In the genomic region with DNA sequence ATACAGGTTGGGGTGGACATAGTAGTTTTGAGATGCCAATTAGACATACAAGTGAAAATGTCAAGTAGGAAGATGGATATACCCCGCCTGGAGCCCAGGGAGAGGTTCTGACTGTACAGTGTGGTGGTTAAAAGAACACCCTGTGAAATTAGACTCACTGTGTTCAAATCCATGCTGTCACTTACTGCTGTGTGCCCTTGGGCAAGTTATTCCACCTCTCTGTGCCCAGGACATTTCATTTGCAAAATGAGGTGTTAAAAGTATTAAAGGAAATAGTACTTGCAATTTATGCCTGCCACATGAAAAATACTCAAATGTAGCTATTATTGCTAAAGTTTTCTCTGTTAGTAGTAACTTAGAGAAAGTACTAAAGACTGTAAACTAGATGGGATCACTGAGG, we compare ENCODE assay signal across 21 cellular contexts.
"Had no signal": no experiment of that assay in that cellular context is flagged by ENCODE, and none has a peak within 500 bp of the region (broad histone marks: within the 10 kb centered on the region; RNA-seq: fewer than 3 reads in every experiment).

No MANE protein-coding gene starts in this region.

- H3K4me3 Mint-ChIP-seq: activated B cell treated with CpG ODN at 0.5 μM for 24 hours; activated CD4-positive, alpha-beta memory T cell treated with anti-CD3 and anti-CD28 coated beads for 36 hours; activated naive CD4-positive, alpha-beta T cell treated with anti-CD3 and anti-CD28 coated beads, Interleukin-2, amount 10 ng/mL, durations not matched to agents 7 days and 5 days; activated T-cell treated with anti-CD3 and anti-CD28 coated beads, Interleukin-2, amount 50 U/mL, for 4 hours; dendritic cell treated with granulocyte-macrophage colony-stimulating factor and Interleukin-4, amounts not matched to agents 40 ng/mL and 50 ng/mL, for 4 days; stimulated activated naive CD8-positive, alpha-beta T cell treated with anti-CD3 and anti-CD28 coated beads, Interleukin-15, Interleukin-2, amounts not matched to agents 100 ng/mL and 50 ng/mL, for 24 hours had no signal

- H3K36me3 Mint-ChIP-seq: activated CD4-positive, alpha-beta memory T cell treated with anti-CD3 and anti-CD28 coated beads for 36 hours had no signal

- FAIRE-seq: astrocyte, bronchial epithelial cell, islet of Langerhans had no signal

- H3K27me3 Mint-ChIP-seq: activated B cell treated with CpG ODN at 0.5 μM for 24 hours; activated CD4-positive, alpha-beta memory T cell treated with anti-CD3 and anti-CD28 coated beads for 36 hours; activated naive CD4-positive, alpha-beta T cell treated with anti-CD3 and anti-CD28 coated beads, Interleukin-2, amount 10 ng/mL, durations not matched to agents 7 days and 5 days; dendritic cell treated with granulocyte-macrophage colony-stimulating factor and Interleukin-4, amounts not matched to agents 40 ng/mL and 50 ng/mL, for 4 days; stimulated activated naive CD8-positive, alpha-beta T cell treated with anti-CD3 and anti-CD28 coated beads, Interleukin-15, Interleukin-2, amounts not matched to agents 100 ng/mL and 50 ng/mL, for 24 hours had no signal

- H3K4me1 Mint-ChIP-seq: activated B cell treated with CpG ODN at 0.5 μM for 24 hours had no signal

- H3K4me1 ChIP-seq: adrenal gland, upper lobe of right lung had no signal

- H3K27me3 ChIP-seq: adrenal gland, right atrium auricular region, upper lobe of right lung had no signal

- H3K27ac Mint-ChIP-seq: activated B cell treated with CpG ODN at 0.5 μM for 24 hours; activated CD4-positive, alpha-beta memory T cell treated with anti-CD3 and anti-CD28 coated beads for 36 hours; activated naive CD4-positive, alpha-beta T cell treated with anti-CD3 and anti-CD28 coated beads, Interleukin-2, amount 10 ng/mL, durations not matched to agents 7 days and 5 days; dendritic cell treated with granulocyte-macrophage colony-stimulating factor and Interleukin-4, amounts not matched to agents 40 ng/mL and 50 ng/mL, for 4 days; stimulated activated naive CD8-positive, alpha-beta T cell treated with anti-CD3 and anti-CD28 coated beads, Interleukin-15, Interleukin-2, amounts not matched to agents 100 ng/mL and 50 ng/mL, for 24 hours had no signal

- H3K36me3 ChIP-seq: adrenal gland, right atrium auricular region, upper lobe of right lung had no signal

- H3K9me3 Mint-ChIP-seq: activated B cell treated with CpG ODN at 0.5 μM for 24 hours; activated CD4-positive, alpha-beta memory T cell treated with anti-CD3 and anti-CD28 coated beads for 36 hours; activated naive CD4-positive, alpha-beta T cell treated with anti-CD3 and anti-CD28 coated beads, Interleukin-2, amount 10 ng/mL, durations not matched to agents 7 days and 5 days; activated T-cell treated with anti-CD3 and anti-CD28 coated beads, Interleukin-2, amount 50 U/mL, for 4 hours; dendritic cell treated with granulocyte-macrophage colony-stimulating factor and Interleukin-4, amounts not matched to agents 40 ng/mL and 50 ng/mL, for 4 days; stimulated activated naive CD8-positive, alpha-beta T cell treated with anti-CD3 and anti-CD28 coated beads, Interleukin-15, Interleukin-2, amounts not matched to agents 100 ng/mL and 50 ng/mL, for 24 hours had no signal

- H3K9me3 ChIP-seq: adrenal gland, right atrium auricular region, upper lobe of right lung had no signal

- DNase-seq: activated B cell treated with CpG ODN at 0.5 μM for 24 hours; activated CD4-positive, alpha-beta memory T cell treated with anti-CD3 and anti-CD28 coated beads for 36 hours; activated CD4-positive, alpha-beta T cell treated with anti-CD3 and anti-CD28 coated beads for 4 hours; activated naive CD4-positive, alpha-beta T cell treated with anti-CD3 and anti-CD28 coated beads, Interleukin-2, amount 10 ng/mL, durations not matched to agents 7 days and 5 days; activated T-cell treated with anti-CD3 and anti-CD28 coated beads, Interleukin-2, amount 50 U/mL, for 4 hours; adrenal gland; effector memory CD4-positive, alpha-beta T cell; foreskin fibroblast; hippocampal formation; occipital lobe; SW 1271; T-helper 9 cell; upper lobe of right lung had no signal

- ATAC-seq: activated T-cell treated with anti-CD3 and anti-CD28 coated beads, Interleukin-2, amount 50 U/mL, for 4 hours; upper lobe of right lung had no signal

- H3K4me3 ChIP-seq: adrenal gland, lung, right atrium auricular region, skin epidermis, upper lobe of right lung had no signal

- H3K27ac ChIP-seq: adrenal gland, skin epidermis, upper lobe of right lung had no signal
